ENCODE assay signal across 9 cellular contexts in genomic region chr6:44234101-44235090, GRCh38. TPM values are rescaled to one million over a fixed set of nuclear protein-coding genes. Genes with fewer than 3 reads are reported as not detected.
DNase-seq lines count a peak whose midpoint lies in the region; TF ChIP-seq lines count a peak whose summit lies in the region.
"Had no signal": no experiment of that assay in that cellular context is flagged by ENCODE, and none has a peak within 500 bp of the region (broad histone marks: within the 10 kb centered on the region; RNA-seq: fewer than 3 reads in every experiment).

No MANE protein-coding gene starts in this region.

- peaks cover 0 to 37% (median 0%) of the 10 kb centered on the region in 6 donors for H3K36me3 ChIP-seq in spleen

- H3K4me1 Mint-ChIP-seq in MCF 10A (ENCODE audit: insufficient read depth, unreplicated experiment): peaks cover 23% of the 10 kb centered on the region
- peaks cover 29% of the 10 kb centered on the region for H3K4me1 Mint-ChIP-seq in activated CD4-positive, alpha-beta memory T cell treated with anti-CD3 and anti-CD28 coated beads, Interleukin-2, amount 10 ng/mL, durations not matched to agents 7 days and 5 days

- BruUV-seq in MCF 10A (replicated peaks; lab: Mats Ljungman, UMichigan): no TSS peak

- POLR2A ChIA-PET in MCF 10A (lab: Yijun Ruan, JAX): interaction anchor here (0.6 to 5.2 kb wide), 10 partner anchors 10 to 605 kb away, joined by 3 to 114 read pairs (median 4); partner anchors contain the start of genes HSP90AB1 and SLC35B2
- POLR2A ChIA-PET in activated CD4-positive, alpha-beta memory T cell treated with anti-CD3 and anti-CD28 coated beads, Interleukin-2, amount 10 ng/mL, durations not matched to agents 7 days and 5 days (lab: Charles Lee): interaction anchor here (1.6 to 5.6 kb wide), 3 partner anchors 9 to 17 kb away, joined by 5 to 48 read pairs (median 23); partner anchors contain the start of genes HSP90AB1 and SLC29A1

- no peaks in the 10 kb centered on the region for H3K9me3 Mint-ChIP-seq in MCF 10A (ENCODE audit: unreplicated experiment)
- no peaks in the 10 kb centered on the region for H3K9me3 Mint-ChIP-seq in activated CD4-positive, alpha-beta memory T cell treated with anti-CD3 and anti-CD28 coated beads, Interleukin-2, amount 10 ng/mL, durations not matched to agents 7 days and 5 days

- TF ChIP-seq CTCF in MCF 10A (IDR thresholded peaks at IDR 0.05; ENCODE audit: unreplicated experiment) (peak; percentile 52), spleen (IDR thresholded peaks at IDR 0.05 in 8 of 11, conservative IDR thresholded peaks at IDR 0.05 in 3 of 11) (peak in 10 of 11 experiments; percentile 30 to 68 (median 54))

- WGBS in spleen, 5 donors: 56 to 78% (median 72%) methylated on average over 6 of the region's 6 CpGs

- CTCF ChIA-PET in MCF 10A (lab: Yijun Ruan, JAX): interaction anchor here (0.6 to 3.6 kb wide), 33 partner anchors 7 to 1317 kb away, joined by 3 to 52 read pairs (median 5); partner anchors contain the start of genes HSP90AB1, SLC29A1 and SLC35B2
- CTCF ChIA-PET in activated CD4-positive, alpha-beta memory T cell treated with anti-CD3 and anti-CD28 coated beads, Interleukin-2, amount 10 ng/mL, durations not matched to agents 7 days and 5 days (lab: Charles Lee): interaction anchor here (0.6 to 3.0 kb wide), 7 partner anchors 10 to 571 kb away, joined by 3 to 26 read pairs (median 5); partner anchors contain the start of genes HSP90AB1, SLC29A1 and SLC35B2

- no peak overlapping the region for H3K4me3 Mint-ChIP-seq in MCF 10A (ENCODE audit: unreplicated experiment)
- H3K4me3 Mint-ChIP-seq in activated CD4-positive, alpha-beta memory T cell treated with anti-CD3 and anti-CD28 coated beads, Interleukin-2, amount 10 ng/mL, durations not matched to agents 7 days and 5 days: no peak overlapping the region
- H3K4me3 Mint-ChIP-seq: activated naive CD8-positive, alpha-beta T cell had no signal

- no peaks in the 10 kb centered on the region for H3K27me3 Mint-ChIP-seq in MCF 10A (ENCODE audit: insufficient read depth, unreplicated experiment)
- H3K27me3 Mint-ChIP-seq in activated CD4-positive, alpha-beta memory T cell treated with anti-CD3 and anti-CD28 coated beads, Interleukin-2, amount 10 ng/mL, durations not matched to agents 7 days and 5 days: no peaks in the 10 kb centered on the region
- H3K27me3 Mint-ChIP-seq: activated naive CD8-positive, alpha-beta T cell had no signal

- H3K36me3 Mint-ChIP-seq in MCF 10A (ENCODE audit: insufficient read depth, unreplicated experiment): peaks cover 7% of the 10 kb centered on the region
- H3K36me3 Mint-ChIP-seq in activated CD4-positive, alpha-beta memory T cell treated with anti-CD3 and anti-CD28 coated beads, Interleukin-2, amount 10 ng/mL, durations not matched to agents 7 days and 5 days (ENCODE audit: low read depth): peaks cover 8% of the 10 kb centered on the region

- no peak overlapping the region for H3K4me3 ChIP-seq in spleen

- H3K9me3 ChIP-seq in spleen: no peaks in the 10 kb centered on the region

- H3K27ac Mint-ChIP-seq in MCF 10A (ENCODE audit: low read depth, unreplicated experiment): peak overlapping the region; percentile 49
- no peak overlapping the region for H3K27ac Mint-ChIP-seq in activated CD4-positive, alpha-beta memory T cell treated with anti-CD3 and anti-CD28 coated beads, Interleukin-2, amount 10 ng/mL, durations not matched to agents 7 days and 5 days
- H3K27ac Mint-ChIP-seq: activated naive CD8-positive, alpha-beta T cell had no signal

- intact Hi-C loops in MCF 10A (cut with micrococcal nuclease) (no loop called here), spleen (cut with DNase I; ENCODE audit: low total_unique reads) (loop anchor here (10.0 kb wide), 2 partner anchors 60 to 140 kb away; no protein-coding TSS in a partner anchor)

- H3K27ac ChIP-seq in spleen: peak overlapping the region in 6 of 8 donors; percentile 46 to 61 (median 48)

- DNase-seq in DMS53 (lab: John Stamatoyannopoulos, UW) (peak; percentile 54), DMS53 treated with DMSO at 0.1 percent for 48 hours (lab: John Stamatoyannopoulos, UW; ENCODE audit: unreplicated experiment) (no peak), NCI-H1694 (lab: John Stamatoyannopoulos, UW) (peak; percentile 13), MCF 10A (ENCODE audit: unreplicated experiment) (peak; percentile 74), inferior parietal cortex (ENCODE audit: extremely low spot score) (peak; percentile 80), spleen (peak; percentile 64), NCI-H1417 treated with DMSO at 0.1 percent for 48 hours (lab: John Stamatoyannopoulos, UW) (no peak)
- no peak for DNase-seq in activated CD4-positive, alpha-beta memory T cell treated with anti-CD3 and anti-CD28 coated beads, Interleukin-2, amount 10 ng/mL, durations not matched to agents 7 days and 5 days

- peaks cover 9 to 70% (median 29%) of the 10 kb centered on the region in 6 donors for H3K4me1 ChIP-seq in spleen

- H3K27me3 ChIP-seq in spleen (replicated peaks in 1 of 7): no peaks in the 10 kb centered on the region

- TF ChIP-seq POLR2A in spleen (IDR thresholded peaks at IDR 0.05): no peak

RNA-seq across cellular contexts. Expression of gene SLC29A1, which starts 11.0 kb away (rescaled TPM):
- total RNA-seq in MCF 10A (2022): 6.8 and 7.0 TPM in 2 replicates
- 10 to 100 TPM; 28.3 to 49.4 (median 33.7) TPM for total RNA-seq in spleen
- polyA plus RNA-seq in spleen: 10 to 100 TPM in 1 of 3 donors, 1 to 10 TPM in 2; 8.5 to 18.4 (median 9.2) TPM
- 10 to 100 TPM; 24.8 to 25.4 TPM for total RNA-seq in activated CD4-positive, alpha-beta memory T cell treated with anti-CD3 and anti-CD28 coated beads, Interleukin-2, amount 10 ng/mL, durations not matched to agents 7 days and 5 days

RNA-seq across cellular contexts. Expression of gene HSP90AB1, which starts 12.5 kb away (rescaled TPM):
- total RNA-seq in MCF 10A (2022) (546 and 577 TPM in 2 replicates), spleen (100 to 1,000 TPM; 372 to 546 (median 415) TPM)
- 100 to 1,000 TPM; 196 to 330 (median 302) TPM for polyA plus RNA-seq in spleen
- 100 to 1,000 TPM; 478 to 479 TPM for total RNA-seq in activated CD4-positive, alpha-beta memory T cell treated with anti-CD3 and anti-CD28 coated beads, Interleukin-2, amount 10 ng/mL, durations not matched to agents 7 days and 5 days

RNA-seq across cellular contexts. Expression of gene MYMX, which starts 17.7 kb away (rescaled TPM):
- total RNA-seq in MCF 10A (2022) (not detected in 2 replicates), spleen (1 to 10 TPM in 3 of 7 donors, under 1 TPM in 3, not detected in 1; 0.34 to 1.5 (median 0.87) TPM)
- polyA plus RNA-seq in spleen: 1 to 10 TPM in 1 of 3 donors, under 1 TPM in 1, not detected in 1; 0.42 to 1.4 TPM
- not detected for total RNA-seq in activated CD4-positive, alpha-beta memory T cell treated with anti-CD3 and anti-CD28 coated beads, Interleukin-2, amount 10 ng/mL, durations not matched to agents 7 days and 5 days

RNA-seq across cellular contexts. Expression of gene SLC35B2, which starts 22.9 kb away (rescaled TPM):
- total RNA-seq in MCF 10A (2022): 27.1 and 31.3 TPM in 2 replicates
- total RNA-seq in spleen: 10 to 100 TPM; 22.4 to 30.4 (median 27.9) TPM
- 10 to 100 TPM; 17.6 to 22.0 (median 21.7) TPM for polyA plus RNA-seq in spleen
- total RNA-seq in activated CD4-positive, alpha-beta memory T cell treated with anti-CD3 and anti-CD28 coated beads, Interleukin-2, amount 10 ng/mL, durations not matched to agents 7 days and 5 days: 10 to 100 TPM; 35.8 to 37.2 TPM

RNA-seq across cellular contexts. Expression of gene NFKBIE, which starts 31.0 kb away (rescaled TPM):
- total RNA-seq in MCF 10A (2022) (6.0 and 8.8 TPM in 2 replicates), spleen (10 to 100 TPM; 32.2 to 89.7 (median 60.7) TPM)
- polyA plus RNA-seq in spleen: 10 to 100 TPM; 41.3 to 49.8 (median 42.3) TPM
- total RNA-seq in activated CD4-positive, alpha-beta memory T cell treated with anti-CD3 and anti-CD28 coated beads, Interleukin-2, amount 10 ng/mL, durations not matched to agents 7 days and 5 days: 10 to 100 TPM; 20.8 to 21.7 TPM

Comparison
In these comparisons a context has a peak if more than half of its experiments do, and no peak if none do; other contexts are left out.
1. DNase-seq: peak in DMS53 (single experiment), NCI-H1694 (single experiment), MCF 10A (single experiment), inferior parietal cortex (single experiment) and spleen (single experiment); none in DMS53 treated with DMSO at 0.1 percent for 48 hours (single experiment), NCI-H1417 treated with DMSO at 0.1 percent for 48 hours (single experiment) and activated CD4-positive, alpha-beta memory T cell treated with anti-CD3 and anti-CD28 coated beads, Interleukin-2, amount 10 ng/mL, durations not matched to agents 7 days and 5 days (single experiment).